8 cellular contexts compared by ENCODE assay signal in the genomic region with DNA sequence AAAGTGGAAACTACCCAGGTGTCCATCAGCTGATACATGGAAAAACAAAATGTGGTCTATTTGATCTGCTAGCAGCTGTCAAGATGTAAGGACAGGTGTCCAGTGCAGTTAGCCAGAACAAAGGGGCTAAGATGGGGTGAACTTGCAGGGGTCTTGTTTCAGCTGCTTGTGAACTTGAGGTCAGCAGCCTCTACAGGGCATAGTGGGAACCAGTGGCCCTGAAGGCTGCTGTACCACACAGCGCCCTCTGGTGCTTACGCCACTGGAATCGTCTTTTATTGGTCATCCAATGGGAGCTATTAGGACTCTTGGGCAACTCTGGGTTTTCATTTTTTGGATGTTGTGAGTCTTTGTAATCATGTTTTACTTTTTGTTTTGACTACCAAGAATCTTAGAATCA.
A peak's percentile ranks its signal among the peaks of the same experiment; 100 is the strongest.
DNase-seq lines count a peak whose midpoint lies in the region; ATAC-seq and TF ChIP-seq lines count a peak whose summit lies in the region.

No MANE protein-coding gene starts in this region.

- no peaks in the 10 kb centered on the region for H3K9me2 ChIP-seq in MM.1S (replicated peaks; ENCODE audit: insufficient read depth, low read length)

- H3K27me3 ChIP-seq in MM.1S (replicated peaks; ENCODE audit: insufficient read depth, low read length) (no peaks in the 10 kb centered on the region), ascending aorta (no peaks in the 10 kb centered on the region)

- no peaks in the 10 kb centered on the region for H4K20me1 ChIP-seq in MM.1S (ENCODE audit: insufficient read depth, low read length)

- H3K27ac ChIP-seq in MM.1S (ENCODE audit: low read length) (no peak overlapping the region), ascending aorta (no peak overlapping the region)

- H3K9me3 Mint-ChIP-seq in activated T-helper 1 cell treated with anti-CD3 and anti-CD28 coated beads, Interleukin-12 subunit alpha, Interleukin-12 subunit beta, Interleukin-2, Interleukin-4 antibody, amounts not matched to agents 30 ng/mL and 10 ng/mL and 1 ng/mL, durations not matched to agents 14 hours and 24 hours and 36 hours = no peaks in the 10 kb centered on the region

- H3K36me3 ChIP-seq in MM.1S (replicated peaks; ENCODE audit: insufficient read depth, low read length) = no peaks in the 10 kb centered on the region
- no peaks in the 10 kb centered on the region for H3K36me3 ChIP-seq in ascending aorta

- TF ChIP-seq CTCF in GM10248 (IDR thresholded peaks at IDR 0.05; ENCODE audit: control extremely low read depth, extremely low read depth, low read depth, missing control alignments) (peak; percentile 62), MM.1S (IDR thresholded peaks at IDR 0.05; ENCODE audit: low read length) (peak; percentile 41), ascending aorta (IDR thresholded peaks at IDR 0.05) (peak in 2 of 3 experiments; percentile 29 to 41)

- H3K27ac Mint-ChIP-seq in activated T-helper 1 cell treated with anti-CD3 and anti-CD28 coated beads, Interleukin-12 subunit alpha, Interleukin-12 subunit beta, Interleukin-2, Interleukin-4 antibody, amounts not matched to agents 30 ng/mL and 10 ng/mL and 1 ng/mL, durations not matched to agents 14 hours and 24 hours and 36 hours = no peak overlapping the region

- H3K4me3 ChIP-seq in MM.1S (ENCODE audit: low read length) (no peak overlapping the region), ascending aorta (no peak overlapping the region)

- H3K36me3 Mint-ChIP-seq in activated T-helper 1 cell treated with anti-CD3 and anti-CD28 coated beads, Interleukin-12 subunit alpha, Interleukin-12 subunit beta, Interleukin-2, Interleukin-4 antibody, amounts not matched to agents 30 ng/mL and 10 ng/mL and 1 ng/mL, durations not matched to agents 14 hours and 24 hours and 36 hours (ENCODE audit: low read depth) = no peaks in the 10 kb centered on the region

- H3K9me3 ChIP-seq in MM.1S (replicated peaks; ENCODE audit: insufficient read depth, low read length) = no peaks in the 10 kb centered on the region
- no peaks in the 10 kb centered on the region for H3K9me3 ChIP-seq in ascending aorta

- H3K4me1 ChIP-seq in MM.1S (ENCODE audit: low read length) = peaks cover 11% of the 10 kb centered on the region
- no peaks in the 10 kb centered on the region for H3K4me1 ChIP-seq in ascending aorta

- POLR2A ChIA-PET in GM10248 (lab: Yijun Ruan, JAX) = no interaction called here

- H2AFZ ChIP-seq in MM.1S (ENCODE audit: low read length) = no peak overlapping the region

- ATAC-seq in left lobe of liver = peak; percentile 90
- no peak for ATAC-seq in GM18498 (IDR thresholded peaks at IDR 0.05; ENCODE audit: unreplicated experiment)

- H3F3A ChIP-seq in MM.1S (ENCODE audit: insufficient read depth, low read length) = no peaks in the 10 kb centered on the region

- H3K9ac ChIP-seq in MM.1S (ENCODE audit: low read length) = no peak overlapping the region

- no peak overlapping the region for H3K4me3 Mint-ChIP-seq in activated T-helper 1 cell treated with anti-CD3 and anti-CD28 coated beads, Interleukin-12 subunit alpha, Interleukin-12 subunit beta, Interleukin-2, Interleukin-4 antibody, amounts not matched to agents 30 ng/mL and 10 ng/mL and 1 ng/mL, durations not matched to agents 14 hours and 24 hours and 36 hours

- no peaks in the 10 kb centered on the region for H3K79me2 ChIP-seq in MM.1S (ENCODE audit: low read length)

- peaks cover 4% of the 10 kb centered on the region for H3K27me3 Mint-ChIP-seq in activated T-helper 1 cell treated with anti-CD3 and anti-CD28 coated beads, Interleukin-12 subunit alpha, Interleukin-12 subunit beta, Interleukin-2, Interleukin-4 antibody, amounts not matched to agents 30 ng/mL and 10 ng/mL and 1 ng/mL, durations not matched to agents 14 hours and 24 hours and 36 hours (ENCODE audit: insufficient read depth)

- H3K4me1 Mint-ChIP-seq in activated T-helper 1 cell treated with anti-CD3 and anti-CD28 coated beads, Interleukin-12 subunit alpha, Interleukin-12 subunit beta, Interleukin-2, Interleukin-4 antibody, amounts not matched to agents 30 ng/mL and 10 ng/mL and 1 ng/mL, durations not matched to agents 14 hours and 24 hours and 36 hours (ENCODE audit: low read depth) = peaks cover 18% of the 10 kb centered on the region

- intact Hi-C loops in ascending aorta (cut with DNase I) = no loop called here
- intact Hi-C loops in activated T-helper 1 cell treated with anti-CD3 and anti-CD28 coated beads, Interleukin-12 subunit alpha, Interleukin-12 subunit beta, Interleukin-2, Interleukin-4 antibody, amounts not matched to agents 30 ng/mL and 10 ng/mL and 1 ng/mL, durations not matched to agents 14 hours and 24 hours and 36 hours (cut with micrococcal nuclease) = loop anchor here (5.0 kb wide), 1 partner anchor 100 kb away; no protein-coding TSS in a partner anchor

- DNase-seq in GM10248 (ENCODE audit: extremely low spot score) (no peak), MM.1S (peak; percentile 23), ascending aorta (ENCODE audit: low spot score in 2 of 2) (no peak), left lobe of liver (ENCODE audit: low spot score) (no peak), amniotic stem cell (lab: John Stamatoyannopoulos, UW) (no peak), NCI-H1417 treated with DMSO at 0.1 percent for 48 hours (lab: John Stamatoyannopoulos, UW) (no peak)
- DNase-seq in activated T-helper 1 cell treated with anti-CD3 and anti-CD28 coated beads, Interleukin-12 subunit alpha, Interleukin-12 subunit beta, Interleukin-2, Interleukin-4 antibody, amounts not matched to agents 30 ng/mL and 10 ng/mL and 1 ng/mL, durations not matched to agents 14 hours and 24 hours and 36 hours (ENCODE audit: low spot score) = no peak

- CTCF ChIA-PET in GM10248 (lab: Yijun Ruan, JAX) = interaction anchor here (0.7 to 6.1 kb wide), 22 partner anchors 9 to 177 kb away, joined by 3 to 49 read pairs (median 6); a partner anchor contains a TSS

- no peak overlapping the region for H3K4me2 ChIP-seq in MM.1S (ENCODE audit: low read depth, low read length)
